8 cellular contexts compared by ENCODE assay signal in genomic region chr20:50320910-50321796, GRCh38.
DNase-seq lines count a peak whose midpoint lies in the region; ATAC-seq and TF ChIP-seq lines count a peak whose summit lies in the region.

No MANE protein-coding gene starts in this region.

- no peaks in the 10 kb centered on the region for H3K9me3 Mint-ChIP-seq in MCF 10A (ENCODE audit: unreplicated experiment)

- POLR2A ChIA-PET in MCF 10A (lab: Yijun Ruan, JAX): interaction anchor here (0.5 to 6.4 kb wide), 37 partner anchors 9 to 441 kb away, joined by 3 to 96 read pairs (median 5); partner anchors contain the start of genes CEBPB and PTPN1

- peak; percentile 79 for DNase-seq in CD1c-positive myeloid dendritic cell (ENCODE audit: extremely low spot score)
- peak; percentile 98 for DNase-seq in M059J (ENCODE audit: low read depth)
- peak; percentile 97 for DNase-seq in MCF 10A (ENCODE audit: unreplicated experiment)
- no peak for DNase-seq in left lobe of liver (ENCODE audit: low spot score)
- DNase-seq in testis: peak; percentile 79
- DNase-seq in cortex of kidney (lab: John Stamatoyannopoulos, UW): no peak

- BruUV-seq in MCF 10A (replicated peaks; lab: Mats Ljungman, UMichigan): TSS peak; percentile 48

- WGBS in testis, 2 donors: 64 to 75% methylated on average over 15 to 21 of the region's 21 CpGs

- no peak overlapping the region for H3K27ac ChIP-seq in testis

- intact Hi-C loops in MCF 10A (cut with micrococcal nuclease): no loop called here
- intact Hi-C loops in testis (cut with DNase I; ENCODE audit: low total_unique reads): no loop called here

- no peaks in the 10 kb centered on the region for H3K36me3 Mint-ChIP-seq in MCF 10A (ENCODE audit: insufficient read depth, unreplicated experiment)

- no peaks in the 10 kb centered on the region for H3K36me3 ChIP-seq in testis (ENCODE audit: low read depth, missing control alignments)

- H3K4me1 Mint-ChIP-seq in MCF 10A (ENCODE audit: insufficient read depth, unreplicated experiment): peaks cover 32% of the 10 kb centered on the region

- H3K27me3 ChIP-seq in testis: no peaks in the 10 kb centered on the region

- peak overlapping the region; percentile 92 for H3K27ac Mint-ChIP-seq in MCF 10A (ENCODE audit: low read depth, unreplicated experiment)

- ATAC-seq in left lobe of liver (peak; percentile 76), GM21423 (IDR thresholded peaks at IDR 0.05; ENCODE audit: unreplicated experiment) (no peak), HG03280 (IDR thresholded peaks at IDR 0.05; ENCODE audit: unreplicated experiment) (no peak)

- no peak for TF ChIP-seq CTCF in MCF 10A (IDR thresholded peaks at IDR 0.05; ENCODE audit: unreplicated experiment)
- no peak for TF ChIP-seq CTCF in testis (IDR thresholded peaks at IDR 0.05)

- TF ChIP-seq POLR2A in testis (IDR thresholded peaks at IDR 0.05): no peak

- H3K4me3 ChIP-seq in testis: no peak overlapping the region

- H3K9me3 ChIP-seq in testis: no peaks in the 10 kb centered on the region

- peak overlapping the region; percentile 85 for H3K4me3 Mint-ChIP-seq in MCF 10A (ENCODE audit: unreplicated experiment)

- H3K4me1 ChIP-seq in testis: peaks cover 2% of the 10 kb centered on the region

- no peaks in the 10 kb centered on the region for H3K27me3 Mint-ChIP-seq in MCF 10A (ENCODE audit: insufficient read depth, unreplicated experiment)

- CTCF ChIA-PET in MCF 10A (lab: Yijun Ruan, JAX): interaction anchor here (0.5 to 2.7 kb wide), 16 partner anchors 12 to 788 kb away, joined by 3 to 17 read pairs (median 3); no protein-coding TSS in a partner anchor

Comparison
In these comparisons a context has a peak if more than half of its experiments do, and no peak if none do; other contexts are left out.
1. DNase-seq: peak in CD1c-positive myeloid dendritic cell (single experiment), M059J (single experiment), MCF 10A (single experiment) and testis (single experiment); none in left lobe of liver (single experiment) and cortex of kidney (single experiment).